Comparison of ENCODE assay signal across 8 cellular contexts in the genomic region with DNA sequence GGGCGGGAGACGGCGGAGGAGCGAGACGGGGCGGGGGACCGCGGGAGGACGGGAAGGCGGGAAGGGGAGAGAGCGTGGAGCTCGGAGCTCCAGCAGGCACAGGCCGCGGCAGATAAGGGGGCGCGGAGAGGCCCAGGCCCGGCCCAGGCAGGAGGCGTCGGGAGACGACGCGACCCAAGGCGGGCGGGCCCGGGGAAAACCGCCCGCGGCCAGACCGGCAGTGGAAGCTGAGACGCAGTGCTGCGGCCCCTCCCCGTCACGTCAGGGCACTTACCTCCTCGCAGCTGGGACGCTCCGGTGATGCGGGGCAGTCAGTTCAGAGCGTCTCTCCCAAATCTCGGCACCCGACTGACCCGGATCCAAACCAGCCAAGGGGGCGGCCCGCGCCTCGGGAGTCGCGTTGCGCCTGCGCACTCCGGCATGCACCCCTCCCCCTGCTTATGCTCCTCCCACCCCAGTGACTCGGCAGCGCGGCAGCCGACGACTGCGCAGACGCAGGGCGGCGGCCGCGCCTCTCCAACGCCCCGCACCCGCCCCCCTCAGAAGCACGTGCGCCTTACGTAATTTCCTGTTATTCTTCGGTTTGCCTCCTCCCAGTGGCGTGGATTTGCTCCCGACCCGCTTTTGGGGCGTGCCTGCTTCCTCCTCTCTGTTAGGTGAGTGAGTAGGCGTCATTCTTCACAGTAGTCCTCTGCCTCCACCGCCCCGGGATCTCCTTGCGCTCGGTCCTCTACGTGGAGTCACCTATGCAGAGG. TPM values are rescaled to one million over a fixed set of nuclear protein-coding genes. Genes with fewer than 3 reads are reported as not detected.
DNase-seq lines count a peak whose midpoint lies in the region; TF ChIP-seq lines count a peak whose summit lies in the region.

Gene OSER1 (minus strand): TSS at position 350 of the 755 bp plus-strand sequence. CDS start 3,814 bp downstream, outside the sequence.

- peak within 1 kb of the TSS; percentile 97 for H3K4me3 Mint-ChIP-seq in neural crest cell

- H3K4me2 ChIP-seq in MM.1S (ENCODE audit: low read depth, low read length): peak within 1 kb of the TSS; percentile 86

- in situ Hi-C loops in HAP-1 (cut with MboI; ENCODE audit: low sequenced_read_pairs): loop anchor here (10.0 kb wide), 1 partner anchor 254 kb away; no protein-coding TSS in a partner anchor

- peaks cover 16% of the 10 kb centered on the region for H4K20me1 ChIP-seq in MM.1S (ENCODE audit: insufficient read depth, low read length)

- H3F3A ChIP-seq in MM.1S (ENCODE audit: insufficient read depth, low read length): peaks cover 12% of the 10 kb centered on the region

- H3K4me1 Mint-ChIP-seq in neural crest cell: peaks cover 60% of the 10 kb centered on the region

- H3K27ac ChIP-seq in MM.1S (ENCODE audit: low read length) (peak within 1 kb of the TSS; percentile 90), stomach smooth muscle (ENCODE audit: low read length) (peak within 1 kb of the TSS; percentile 96)

- peak within 1 kb of the TSS; percentile 51 for H2AFZ ChIP-seq in MM.1S (ENCODE audit: low read length)

- H3K27me3 ChIP-seq in HAP-1 (ENCODE audit: low read depth): no peaks in the 10 kb centered on the region
- H3K27me3 ChIP-seq in MM.1S (replicated peaks; ENCODE audit: insufficient read depth, low read length): no peaks in the 10 kb centered on the region
- no peaks in the 10 kb centered on the region for H3K27me3 ChIP-seq in stomach smooth muscle (ENCODE audit: control insufficient read depth in 1 of 2, insufficient read depth in 2 of 2, low read length in 2 of 2)

- peak within 1 kb of the TSS; percentile 88 for H3K4me3 ChIP-seq in HAP-1
- H3K4me3 ChIP-seq in MM.1S (ENCODE audit: low read length): peak within 1 kb of the TSS; percentile 95
- H3K4me3 ChIP-seq in fibroblast of villous mesenchyme (ENCODE audit: low read depth, low read length): peak within 1 kb of the TSS; percentile 98
- H3K4me3 ChIP-seq in stomach smooth muscle (ENCODE audit: low read length in 2 of 2): peak within 1 kb of the TSS; percentile 92 to 93

- H3K9me3 ChIP-seq in ES-I3 (ENCODE audit: control insufficient read depth, insufficient read depth, low read length) (no peaks in the 10 kb centered on the region), HAP-1 (no peaks in the 10 kb centered on the region), MM.1S (replicated peaks; ENCODE audit: insufficient read depth, low read length) (no peaks in the 10 kb centered on the region), stomach smooth muscle (ENCODE audit: control insufficient read depth in 2 of 2, low read length in 2 of 2) (no peaks in the 10 kb centered on the region)

- H3K27ac Mint-ChIP-seq in neural crest cell (ENCODE audit: unreplicated experiment): peak within 1 kb of the TSS; percentile 100

- no peaks in the 10 kb centered on the region for H3K36me3 Mint-ChIP-seq in neural crest cell (ENCODE audit: low read depth)

- H3K27me3 Mint-ChIP-seq in neural crest cell (ENCODE audit: low read depth): no peaks in the 10 kb centered on the region

- DNase-seq in HAP-1 (ENCODE audit: low spot score in 2 of 2): peak; percentile 90 to 96
- peak; percentile 98 for DNase-seq in MM.1S
- peak; percentile 91 for DNase-seq in SIG-M5 (lab: John Stamatoyannopoulos, UW)
- DNase-seq in activated gamma-delta T cell (lab: John Stamatoyannopoulos, UW): peak; percentile 98
- DNase-seq in fibroblast of villous mesenchyme (ENCODE audit: low read depth): peak; percentile 98
- DNase-seq in neural crest cell (ENCODE audit: low read depth, low spot score): peak; percentile 96

- H3K4me1 ChIP-seq in ES-I3 (ENCODE audit: insufficient read depth, low read length): peaks cover 5% of the 10 kb centered on the region; the same call in 1 of the 2 replicates
- peaks cover 25% of the 10 kb centered on the region for H3K4me1 ChIP-seq in HAP-1
- peaks cover 14% of the 10 kb centered on the region; the same call in 1 of the 2 replicates for H3K4me1 ChIP-seq in MM.1S (ENCODE audit: low read length)
- peaks cover 29% of the 10 kb centered on the region for H3K4me1 ChIP-seq in stomach smooth muscle (ENCODE audit: control insufficient read depth, insufficient read depth, low read length)

- TF ChIP-seq CTCF in MM.1S (IDR thresholded peaks at IDR 0.05; ENCODE audit: low read length) (no peak), fibroblast of villous mesenchyme (IDR thresholded peaks at IDR 0.05; ENCODE audit: insufficient read depth, low read depth, low read length) (no peak), neural crest cell (conservative IDR thresholded peaks at IDR 0.05) (no peak)

- no peaks in the 10 kb centered on the region for H3K9me3 Mint-ChIP-seq in neural crest cell

- no peaks in the 10 kb centered on the region; the same call in 1 of the 2 replicates for H3K36me3 ChIP-seq in ES-I3 (ENCODE audit: insufficient read depth, low read length)
- H3K36me3 ChIP-seq in HAP-1 (replicated peaks): peaks cover 14% of the 10 kb centered on the region
- H3K36me3 ChIP-seq in MM.1S (replicated peaks; ENCODE audit: insufficient read depth, low read length): 0 out of 2 replicates have a peak, but pooled peaks cover 2% of the 10 kb centered on the region
- peaks cover 0 to 6% of the 10 kb centered on the region in 2 donors for H3K36me3 ChIP-seq in stomach smooth muscle (ENCODE audit: control insufficient read depth in 2 of 2, insufficient read depth in 2 of 2, low read length in 2 of 2)

- H3K9ac ChIP-seq in ES-I3 (ENCODE audit: low read depth, low read length) (peak within 1 kb of the TSS; percentile 95), MM.1S (ENCODE audit: low read length) (peak within 1 kb of the TSS; percentile 96), stomach smooth muscle (ENCODE audit: low read length in 2 of 2) (peak within 1 kb of the TSS; percentile 95 to 98)

- peaks cover 54% of the 10 kb centered on the region for H3K79me2 ChIP-seq in MM.1S (ENCODE audit: low read length)

- H3K9me2 ChIP-seq in MM.1S (replicated peaks; ENCODE audit: insufficient read depth, low read length): no peaks in the 10 kb centered on the region

RNA-seq across cellular contexts. Expression of gene OSER1, which starts in this region (rescaled TPM):
- total RNA-seq in fibroblast of villous mesenchyme (28.7 and 45.8 TPM in 2 replicates), neural crest cell (26.6 and 29.8 TPM in 2 replicates)

Comparison
In these comparisons a context has a peak if more than half of its experiments do, and no peak if none do; other contexts are left out.
1. Peak in every context shown above with its lines: DNase-seq, H3K4me3 ChIP-seq and H3K27ac ChIP-seq.